In the genomic region with DNA sequence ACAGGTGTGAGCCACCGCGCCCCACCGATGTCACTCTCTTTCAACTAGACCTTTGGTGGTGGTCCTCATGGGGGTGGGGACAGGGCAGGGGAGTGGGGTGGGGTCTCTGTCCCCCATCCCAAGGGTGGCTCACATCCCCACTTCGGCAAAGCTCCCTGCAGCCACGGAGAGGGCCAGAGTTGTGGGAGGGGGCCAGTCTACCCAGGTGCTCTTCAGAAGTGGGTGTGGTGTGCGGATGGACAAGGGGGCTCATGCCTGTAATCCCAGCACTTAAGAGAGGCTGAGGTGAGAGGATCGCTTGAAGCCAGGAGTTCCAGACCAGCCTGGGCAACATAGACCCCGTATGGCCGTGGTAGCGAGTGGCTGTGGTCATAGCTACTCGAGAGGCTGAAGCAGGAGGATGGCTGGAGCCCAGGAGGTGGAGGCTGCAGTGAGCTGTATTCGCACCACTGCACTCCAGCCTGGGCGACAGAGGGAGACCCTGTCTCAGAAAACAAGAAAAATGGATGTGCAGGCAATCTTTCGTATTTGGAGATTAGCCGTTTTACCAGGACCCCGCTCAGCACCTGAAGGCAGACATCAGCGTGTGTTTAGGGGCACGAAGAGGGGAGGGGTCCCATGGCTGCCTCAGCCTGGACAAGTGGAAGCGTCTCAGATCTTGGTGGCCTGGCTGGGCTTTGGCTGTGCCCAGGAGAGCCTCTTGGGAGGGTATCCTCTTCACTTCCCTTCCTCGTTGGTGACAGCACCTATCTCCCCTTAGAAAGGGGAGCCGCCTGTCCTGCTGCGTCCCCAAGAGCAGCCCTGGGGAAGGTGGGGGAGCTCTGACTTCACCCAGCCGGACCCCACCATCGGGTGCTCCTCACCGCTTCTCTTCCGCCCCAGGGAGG, we compare ENCODE assay signal across 9 cellular contexts. TPM values are rescaled to one million over a fixed set of nuclear protein-coding genes. Genes with fewer than 3 reads are reported as not detected.
DNase-seq lines count a peak whose midpoint lies in the region; ATAC-seq lines count a peak whose summit lies in the region.
"Had no signal": no experiment of that assay in that cellular context is flagged by ENCODE, and none has a peak within 500 bp of the region (broad histone marks: within the 10 kb centered on the region; RNA-seq: fewer than 3 reads in every experiment).

No MANE protein-coding gene starts in this region.

- no peaks in the 10 kb centered on the region for H3K9me3 ChIP-seq in adipocyte (ENCODE audit: control insufficient read depth, low read length)

- H3K36me3 Mint-ChIP-seq in naive B cell, result peaks cover 0 to 26% of the 10 kb centered on the region in 2 donors

- H3K9me3 Mint-ChIP-seq in naive B cell, result no peaks in the 10 kb centered on the region

- peak overlapping the region in 3 of 6 donors; percentile 18 to 62 (median 61) for H3K27ac Mint-ChIP-seq in naive B cell

- no peaks in the 10 kb centered on the region; the same call in none of the 2 replicates for H3K36me3 ChIP-seq in H7 (replicated peaks; ENCODE audit: control insufficient read depth, insufficient read depth, low read length)
- H3K36me3 ChIP-seq in adipocyte (ENCODE audit: control insufficient read depth, insufficient read depth, low read length, severe bottlenecking), result peaks cover 22% of the 10 kb centered on the region

- peak overlapping the region; percentile 59 to 86 (median 74) for H3K4me3 Mint-ChIP-seq in naive B cell

- H3K4me1 Mint-ChIP-seq in naive B cell, result peaks cover 21 to 36% (median 25%) of the 10 kb centered on the region in 3 donors

- peak overlapping the region; percentile 41 for H3K4me3 ChIP-seq in H7 (ENCODE audit: insufficient read depth, low read depth, low read length)
- H3K4me3 ChIP-seq in adipocyte (ENCODE audit: low read length), result no peak overlapping the region

- H3K27me3 Mint-ChIP-seq in naive B cell, result peaks cover 16 to 48% (median 17%) of the 10 kb centered on the region in 3 donors

- peak; percentile 1 for DNase-seq in Ammon's horn (ENCODE audit: low spot score)
- DNase-seq in H7, result no peak
- no peak for DNase-seq in adipocyte (ENCODE audit: low read depth)
- DNase-seq in naive B cell, result no peak
- no peak for DNase-seq in SK-N-DZ (ENCODE audit: low spot score)
- no peak for DNase-seq in NCI-H345 treated with DMSO at 0.1 percent for 48 hours (lab: John Stamatoyannopoulos, UW; ENCODE audit: unreplicated experiment)
- DNase-seq in NCI-H1694 treated with DMSO at 0.1 percent for 48 hours (lab: John Stamatoyannopoulos, UW), result no peak

- ATAC-seq in naive B cell (ENCODE audit: low read depth in 2 of 2), result no peak
- ATAC-seq in GM18870 (IDR thresholded peaks at IDR 0.05; ENCODE audit: unreplicated experiment), result no peak

- peaks cover 11% of the 10 kb centered on the region for H3K4me1 ChIP-seq in adipocyte (ENCODE audit: control insufficient read depth, insufficient read depth, low read length)

- H3K9ac ChIP-seq in adipocyte (ENCODE audit: low read length), result peak overlapping the region; percentile 51

- H3K27me3 ChIP-seq in H7 (ENCODE audit: control insufficient read depth, insufficient read depth, low read length), result peaks cover 49% of the 10 kb centered on the region
- no peaks in the 10 kb centered on the region for H3K27me3 ChIP-seq in adipocyte (replicated peaks; ENCODE audit: control insufficient read depth, insufficient read depth, low read length)

RNA-seq across cellular contexts. Expression of gene TGFBR3L, which starts 0.9 kb away (rescaled TPM):
- total RNA-seq in H7 (2014; rRNA removed; shearing (Covaris generic)), result 1.7 TPM in 1 of 2 replicates, not detected in the other
- polyA plus RNA-seq in naive B cell (ENCODE audit: low read depth in 6 of 6), result not detected
- 9.0 and 21.7 TPM in 2 replicates for polyA plus RNA-seq in SK-N-DZ (2014; cell fraction: cytosol; rRNA removed)
- 11.4 and 25.5 TPM in 2 replicates for polyA plus RNA-seq in SK-N-DZ (2014; cell fraction: nucleus; rRNA removed)
- total RNA-seq: subcutaneous adipose tissue had no signal

RNA-seq across cellular contexts. Expression of gene SNAPC2, which starts 4.6 kb away (rescaled TPM):
- 25.5 and 25.9 TPM in 2 replicates for total RNA-seq in H7 (2014; rRNA removed; shearing (Covaris generic))
- polyA plus RNA-seq in naive B cell (ENCODE audit: low read depth in 6 of 6), result 10 to 100 TPM in 4 of 6 donors, 1 to 10 TPM in 2; 1.5 to 20.2 (median 14.7) TPM
- 16.8 and 19.2 TPM in 2 replicates for polyA plus RNA-seq in SK-N-DZ (2014; cell fraction: cytosol; rRNA removed)
- 7.9 and 14.1 TPM in 2 replicates for polyA plus RNA-seq in SK-N-DZ (2014; cell fraction: nucleus; rRNA removed)

RNA-seq across cellular contexts. Expression of gene CTXN1, which starts 10.4 kb away (rescaled TPM):
- 5.0 and 10.7 TPM in 2 replicates for total RNA-seq in H7 (2014; rRNA removed; shearing (Covaris generic))
- polyA plus RNA-seq in naive B cell (ENCODE audit: low read depth in 6 of 6), result not detected
- 10.4 and 16.9 TPM in 2 replicates for polyA plus RNA-seq in SK-N-DZ (2014; cell fraction: cytosol; rRNA removed)
- 14.9 and 19.4 TPM in 2 replicates for polyA plus RNA-seq in SK-N-DZ (2014; cell fraction: nucleus; rRNA removed)

RNA-seq across cellular contexts. Expression of gene MAP2K7, which starts 11.8 kb away (rescaled TPM):
- 21.1 and 24.3 TPM in 2 replicates for total RNA-seq in H7 (2014; rRNA removed; shearing (Covaris generic))
- 1 to 10 TPM in 5 of 6 donors, under 1 TPM in 1; 0.50 to 5.1 (median 2.9) TPM for polyA plus RNA-seq in naive B cell (ENCODE audit: low read depth in 6 of 6)
- 20.8 and 28.7 TPM in 2 replicates for polyA plus RNA-seq in SK-N-DZ (2014; cell fraction: cytosol; rRNA removed)
- polyA plus RNA-seq in SK-N-DZ (2014; cell fraction: nucleus; rRNA removed), result 35.1 and 44.5 TPM in 2 replicates

RNA-seq across cellular contexts. Expression of gene LRRC8E, which starts 27.2 kb away (rescaled TPM):
- 1.6 and 4.0 TPM in 2 replicates for total RNA-seq in H7 (2014; rRNA removed; shearing (Covaris generic))
- not detected for polyA plus RNA-seq in naive B cell (ENCODE audit: low read depth in 6 of 6)
- 0.61 and 1.1 TPM in 2 replicates for polyA plus RNA-seq in SK-N-DZ (2014; cell fraction: cytosol; rRNA removed)
- 0.18 and 0.23 TPM in 2 replicates for polyA plus RNA-seq in SK-N-DZ (2014; cell fraction: nucleus; rRNA removed)
